In genomic region chr6:157305676-157306653, GRCh38 we compare ENCODE assay signal across 2 cellular contexts.
TF ChIP-seq lines count a peak whose summit lies in the region.

No MANE protein-coding gene starts in this region.

TF ChIP-seq in IMR-90, 13 proteins besides CTCF, POLR2A, EP300 and RAD21:
- TF ChIP-seq MAZ (IDR thresholded peaks at IDR 0.05; ENCODE audit: borderline replicate concordance, low read depth, low read length) (no peak), CEBPB (IDR thresholded peaks at IDR 0.05; ENCODE audit: low read depth, low read length) (no peak), ELK1 (IDR thresholded peaks at IDR 0.05; ENCODE audit: borderline replicate concordance, low read depth, low read length) (no peak), CHD1 (IDR thresholded peaks at IDR 0.05; ENCODE audit: low read depth, low read length) (no peak), SMC3 (IDR thresholded peaks at IDR 0.05; ENCODE audit: low read depth, low read length) (no peak), MXI1 (IDR thresholded peaks at IDR 0.05; ENCODE audit: borderline replicate concordance, low read depth, low read length) (no peak), BHLHE40 (IDR thresholded peaks at IDR 0.05; ENCODE audit: low read depth, low read length) (no peak), NFE2L2 (IDR thresholded peaks at IDR 0.05; ENCODE audit: low read depth, low read length) (no peak), USF2 (IDR thresholded peaks at IDR 0.05; ENCODE audit: low read depth, low read length) (no peak), RCOR1 (IDR thresholded peaks at IDR 0.05; ENCODE audit: insufficient replicate concordance, low read length) (no peak), FOS (IDR thresholded peaks at IDR 0.05; ENCODE audit: low read depth, low read length) (no peak), RFX5 (IDR thresholded peaks at IDR 0.05; ENCODE audit: low read depth, low read length) (no peak), MAFK (IDR thresholded peaks at IDR 0.05; ENCODE audit: low read depth, low read length) (no peak)

TF ChIP-seq in endothelial cell of umbilical vein, 7 proteins besides CTCF, POLR2A, EP300 and RAD21:
- TF ChIP-seq EZH2 (IDR thresholded peaks at IDR 0.05; ENCODE audit: borderline replicate concordance, low read depth, low read length, severe bottlenecking) (no peak), GATA2 (IDR thresholded peaks at IDR 0.05; ENCODE audit: insufficient read depth, insufficient read length, low read depth, low read length) (no peak), JUN (IDR thresholded peaks at IDR 0.05; ENCODE audit: borderline replicate concordance, insufficient read depth, insufficient read length, low read depth) (no peak), MYC (IDR thresholded peaks at IDR 0.05; ENCODE audit: low read depth, low read length) (no peak), FOS (IDR thresholded peaks at IDR 0.05; ENCODE audit: borderline replicate concordance, insufficient read depth, low read length) (no peak)
